ENCODE assay signal across 36 cellular contexts in genomic region chr11:96292291-96293010, GRCh38. TPM values are rescaled to one million over a fixed set of nuclear protein-coding genes. Genes with fewer than 3 reads are reported as not detected.
DNase-seq lines count a peak whose midpoint lies in the region; ATAC-seq, FAIRE-seq and TF ChIP-seq lines count a peak whose summit lies in the region.
"Had no signal": no experiment of that assay in that cellular context is flagged by ENCODE, and none has a peak within 500 bp of the region (broad histone marks: within the 10 kb centered on the region; RNA-seq: fewer than 3 reads in every experiment).

No MANE protein-coding gene starts in this region.

- no peak overlapping the region for H2AFZ ChIP-seq in DND-41 (ENCODE audit: low read depth, low read length)
- H2AFZ ChIP-seq in astrocyte (ENCODE audit: low read depth, low read length): no peak overlapping the region

- intact Hi-C loops in mucosa of descending colon (cut with DNase I, micrococcal nuclease): no loop called here

- TF ChIP-seq CTCF in DND-41 (IDR thresholded peaks at IDR 0.05; ENCODE audit: borderline replicate concordance, extremely low read depth, low read length, poor library complexity, severe bottlenecking) (no peak), astrocyte (IDR thresholded peaks at IDR 0.05; ENCODE audit: insufficient read depth, low read depth, low read length) (no peak), mucosa of descending colon (IDR thresholded peaks at IDR 0.05) (no peak)

- no peak overlapping the region for H3K4me2 ChIP-seq in DND-41 (ENCODE audit: insufficient read depth, low read length)
- H3K4me2 ChIP-seq in astrocyte (ENCODE audit: low read length): no peak overlapping the region
- H3K4me2 ChIP-seq: BLaER1, smooth muscle cell had no signal

- DNase-seq in CD4-positive, CD25-positive, alpha-beta regulatory T cell: no peak
- no peak for DNase-seq in DND-41
- DNase-seq in astrocyte (ENCODE audit: low read depth): no peak
- no peak for DNase-seq in mucosa of descending colon
- no peak for DNase-seq in iPS-NIHi7 (ENCODE audit: extremely low spot score)
- no peak for DNase-seq in NCI-H1092 (lab: John Stamatoyannopoulos, UW)
- DNase-seq in activated effector memory CD4-positive, alpha-beta T cell treated with anti-CD3 and anti-CD28 coated beads, Interleukin-2, amount 50 U/mL, for 16 hours: no peak
- DNase-seq in OCI-M1 (lab: John Stamatoyannopoulos, UW): no peak
- DNase-seq: activated CD4-positive, alpha-beta T cell treated with anti-CD3 and anti-CD28 coated beads for 4 hours; activated naive CD4-positive, alpha-beta T cell treated with anti-CD3 and anti-CD28 coated beads, Interleukin-2, amount 10 ng/mL, durations not matched to agents 7 days and 5 days; activated T-cell treated with anti-CD3 and anti-CD28 coated beads, Interleukin-2, amount 50 U/mL, for 48 hours; aorta; Calu3; central memory CD4-positive, alpha-beta T cell; DMS79 treated with DMSO at 0.1 percent for 48 hours; hippocampal formation; immature natural killer cell; KG1; left ventricle myocardium inferior; MM.1S; naive thymus-derived CD8-positive, alpha-beta T cell; NCI-H1417; NCI-H2081 treated with DMSO at 0.1 percent for 48 hours; NCI-H345; NCI-H774; ovary; stimulated activated CD4-positive, alpha-beta T cell treated with anti-CD3 and anti-CD28 coated beads, Interleukin-2, amount 100 ng/mL, for 24 hours; substantia nigra; upper lobe of right lung had no signal

- H3K79me2 ChIP-seq in DND-41 (ENCODE audit: insufficient read depth, low read length) (no peaks in the 10 kb centered on the region), astrocyte (ENCODE audit: insufficient read depth, low read length) (peaks cover 79% of the 10 kb centered on the region)

- ATAC-seq in CD4-positive, CD25-positive, alpha-beta regulatory T cell (ENCODE audit: low read depth in 2 of 2): no peak
- peak; percentile 53; the same call in 2 of the 3 replicates for ATAC-seq in DND-41 (ENCODE audit: insufficient read depth, low read depth)
- peak; percentile 95 for ATAC-seq in mucosa of descending colon
- ATAC-seq: gastroesophageal sphincter, upper lobe of right lung had no signal

- H3K27me3 Mint-ChIP-seq in CD4-positive, CD25-positive, alpha-beta regulatory T cell: no peaks in the 10 kb centered on the region
- H3K27me3 Mint-ChIP-seq in astrocyte (ENCODE audit: low read depth, unreplicated experiment): no peaks in the 10 kb centered on the region
- H3K27me3 Mint-ChIP-seq: activated naive CD4-positive, alpha-beta T cell treated with anti-CD3 and anti-CD28 coated beads, Interleukin-2, amount 10 ng/mL, durations not matched to agents 7 days and 5 days; naive thymus-derived CD8-positive, alpha-beta T cell had no signal

- peaks cover 18% of the 10 kb centered on the region for H3K4me1 ChIP-seq in CD4-positive, CD25-positive, alpha-beta regulatory T cell (ENCODE audit: control insufficient read depth, insufficient read depth, low read length, poor library complexity, severe bottlenecking)
- no peaks in the 10 kb centered on the region; the same call in none of the 2 replicates for H3K4me1 ChIP-seq in DND-41 (ENCODE audit: insufficient read depth, low read length)
- H3K4me1 ChIP-seq in astrocyte (ENCODE audit: insufficient read depth, low read length): peaks cover 11% of the 10 kb centered on the region
- peaks cover 42% of the 10 kb centered on the region for H3K4me1 ChIP-seq in mucosa of descending colon (ENCODE audit: low read depth)

- no peak overlapping the region for H3K27ac Mint-ChIP-seq in CD4-positive, CD25-positive, alpha-beta regulatory T cell
- H3K27ac Mint-ChIP-seq in astrocyte (ENCODE audit: unreplicated experiment): peak overlapping the region; percentile 14
- H3K27ac Mint-ChIP-seq: T-helper 2 cell treated with Interferon-gamma antibody and Interleukin-4, amounts not matched to agents 5 μg/mL and 100 μg/mL, for 36 hours had no signal

- peaks cover 34 to 81% (median 52%) of the 10 kb centered on the region in 4 donors for H3K4me1 Mint-ChIP-seq in CD4-positive, CD25-positive, alpha-beta regulatory T cell
- H3K4me1 Mint-ChIP-seq in astrocyte (ENCODE audit: low read depth, unreplicated experiment): peaks cover 26% of the 10 kb centered on the region

- H3K9ac ChIP-seq in DND-41 (ENCODE audit: low read depth, low read length) (no peak overlapping the region), astrocyte (ENCODE audit: low read length) (no peak overlapping the region)
- H3K9ac ChIP-seq: BLaER1 had no signal

- no peaks in the 10 kb centered on the region for H3K9me3 ChIP-seq in CD4-positive, CD25-positive, alpha-beta regulatory T cell (ENCODE audit: control insufficient read depth in 2 of 2, low read length in 2 of 2)
- H3K9me3 ChIP-seq in DND-41 (ENCODE audit: insufficient read depth, low read length, severe bottlenecking): no peaks in the 10 kb centered on the region
- H3K9me3 ChIP-seq in astrocyte (ENCODE audit: insufficient read depth, low read depth, low read length): no peaks in the 10 kb centered on the region
- H3K9me3 ChIP-seq in mucosa of descending colon: no peaks in the 10 kb centered on the region
- H3K9me3 ChIP-seq: BLaER1, gastroesophageal sphincter, left ventricle myocardium inferior, ovary, upper lobe of right lung had no signal

- peaks cover 0 to 2% (median 0%) of the 10 kb centered on the region in 7 donors for H3K9me3 Mint-ChIP-seq in CD4-positive, CD25-positive, alpha-beta regulatory T cell
- no peaks in the 10 kb centered on the region for H3K9me3 Mint-ChIP-seq in astrocyte (ENCODE audit: unreplicated experiment)
- H3K9me3 Mint-ChIP-seq: activated naive CD4-positive, alpha-beta T cell treated with anti-CD3 and anti-CD28 coated beads, Interleukin-2, amount 10 ng/mL, durations not matched to agents 7 days and 5 days; immature natural killer cell; naive thymus-derived CD8-positive, alpha-beta T cell; T-helper 2 cell treated with Interferon-gamma antibody and Interleukin-4, amounts not matched to agents 5 μg/mL and 100 μg/mL, for 36 hours had no signal

- H3K4me3 Mint-ChIP-seq in CD4-positive, CD25-positive, alpha-beta regulatory T cell: no peak overlapping the region
- H3K4me3 Mint-ChIP-seq in astrocyte (ENCODE audit: unreplicated experiment): no peak overlapping the region
- H3K4me3 Mint-ChIP-seq: activated naive CD4-positive, alpha-beta T cell treated with anti-CD3 and anti-CD28 coated beads, Interleukin-2, amount 10 ng/mL, durations not matched to agents 7 days and 5 days had no signal

- no peaks in the 10 kb centered on the region for H3K27me3 ChIP-seq in CD4-positive, CD25-positive, alpha-beta regulatory T cell (ENCODE audit: control insufficient read depth, insufficient read depth, low read length)
- no peaks in the 10 kb centered on the region for H3K27me3 ChIP-seq in DND-41 (ENCODE audit: insufficient read depth, low read length, poor library complexity)
- H3K27me3 ChIP-seq in astrocyte (ENCODE audit: insufficient read depth, low read length): no peaks in the 10 kb centered on the region
- H3K27me3 ChIP-seq: BLaER1, gastroesophageal sphincter, ovary, upper lobe of right lung had no signal

- no peak for FAIRE-seq in astrocyte (lab: Jason Lieb, UNC)
- FAIRE-seq: GM18507, HTR-8/SVneo had no signal

- H4K20me1 ChIP-seq in DND-41 (ENCODE audit: insufficient read depth, low read length) (no peaks in the 10 kb centered on the region), astrocyte (ENCODE audit: insufficient read depth, low read length) (no peaks in the 10 kb centered on the region)
- H4K20me1 ChIP-seq: BLaER1 had no signal

- H3K36me3 Mint-ChIP-seq in CD4-positive, CD25-positive, alpha-beta regulatory T cell: peaks cover 15% of the 10 kb centered on the region
- H3K36me3 Mint-ChIP-seq in astrocyte (ENCODE audit: low read depth, unreplicated experiment): no peaks in the 10 kb centered on the region

- H3K36me3 ChIP-seq in CD4-positive, CD25-positive, alpha-beta regulatory T cell (ENCODE audit: control insufficient read depth, insufficient read depth, low read length): peaks cover 2% of the 10 kb centered on the region
- H3K36me3 ChIP-seq in DND-41 (ENCODE audit: insufficient read depth, low read length) (no peaks in the 10 kb centered on the region), astrocyte (ENCODE audit: insufficient read depth, low read length) (no peaks in the 10 kb centered on the region), mucosa of descending colon (ENCODE audit: low read depth) (no peaks in the 10 kb centered on the region)
- H3K36me3 ChIP-seq: BLaER1, gastroesophageal sphincter, left ventricle myocardium inferior, ovary, upper lobe of right lung had no signal

- H3K4me3 ChIP-seq in CD4-positive, CD25-positive, alpha-beta regulatory T cell (ENCODE audit: low read depth, low read length): peak overlapping the region; percentile 23
- H3K4me3 ChIP-seq in DND-41 (ENCODE audit: low read depth in 1 of 2, low read length in 2 of 2): no peak overlapping the region
- no peak overlapping the region for H3K4me3 ChIP-seq in astrocyte (ENCODE audit: insufficient read depth, low read depth, low read length)
- H3K4me3 ChIP-seq in mucosa of descending colon: no peak overlapping the region
- H3K4me3 ChIP-seq: BLaER1, ovary, smooth muscle cell, upper lobe of right lung had no signal

- H3K27ac ChIP-seq in CD4-positive, CD25-positive, alpha-beta regulatory T cell (ENCODE audit: insufficient read depth, low read length, poor library complexity, severe bottlenecking): no peak overlapping the region
- H3K27ac ChIP-seq in DND-41 (ENCODE audit: low read length): no peak overlapping the region
- no peak overlapping the region for H3K27ac ChIP-seq in astrocyte (ENCODE audit: low read depth, low read length)
- H3K27ac ChIP-seq: BLaER1, ovary, VCaP had no signal

RNA-seq across cellular contexts. Expression of gene MAML2, which starts 50.5 kb away (rescaled TPM):
- total RNA-seq in CD4-positive, CD25-positive, alpha-beta regulatory T cell: 35.6 TPM
- 1 to 10 TPM; 4.1 to 9.3 (median 7.8) TPM for polyA plus RNA-seq in CD4-positive, CD25-positive, alpha-beta regulatory T cell
- 27.1 and 27.4 TPM in 2 replicates for total RNA-seq in astrocyte
- total RNA-seq in mucosa of descending colon: 10 to 100 TPM; 15.2 to 26.4 (median 15.8) TPM

Comparison
In these comparisons a context has a peak if more than half of its experiments do, and no peak if none do; other contexts are left out.
1. ATAC-seq: peak in DND-41 (single experiment) and mucosa of descending colon (single experiment); none in CD4-positive, CD25-positive, alpha-beta regulatory T cell (0 of 2).